22 cellular contexts compared by ENCODE assay signal in the genomic region with DNA sequence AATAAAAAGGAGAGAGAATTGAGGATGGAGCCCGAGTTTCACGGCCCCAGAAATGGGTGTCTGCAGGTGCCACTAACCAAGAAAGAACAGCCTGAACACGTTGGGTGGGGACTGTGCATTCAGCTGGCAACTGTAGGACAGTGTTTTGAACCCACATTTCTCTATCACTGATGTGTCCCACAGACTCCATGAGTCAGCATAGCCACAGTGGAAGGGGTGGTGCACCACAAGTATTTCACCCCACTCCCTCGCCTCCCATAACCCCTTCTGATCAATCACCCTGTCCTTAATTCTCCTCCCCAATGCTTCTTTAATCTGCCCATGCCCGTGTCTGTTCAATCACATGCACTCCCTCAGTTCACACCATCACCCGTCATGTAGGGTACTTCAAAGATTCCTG.
"Had no signal": no experiment of that assay in that cellular context is flagged by ENCODE, and none has a peak within 500 bp of the region (broad histone marks: within the 10 kb centered on the region; RNA-seq: fewer than 3 reads in every experiment).

No MANE protein-coding gene starts in this region.

- ATAC-seq: gastrocnemius medialis; left ventricle myocardium superior; lower lobe of right lung; naive thymus-derived CD8-positive, alpha-beta T cell; psoas muscle; right cardiac atrium; stimulated activated naive B cell treated with anti-CD40 and anti-IgM and Interleukin-4, amounts not matched to agents 10 μg/mL and 1 μg/mL and 100 μg/mL, for 72 hours had no signal

- H3K4me3 Mint-ChIP-seq: naive thymus-derived CD8-positive, alpha-beta T cell; nephron progenitor cell; stimulated activated naive B cell treated with anti-CD40 and anti-IgM and Interleukin-4, amounts not matched to agents 10 μg/mL and 1 μg/mL and 100 μg/mL, for 72 hours had no signal

- DNase-seq: dorsolateral prefrontal cortex; effector CD4-positive, alpha-beta T cell; foreskin fibroblast; gastrocnemius medialis; head of caudate nucleus; left ventricle myocardium superior; lower lobe of right lung; naive thymus-derived CD8-positive, alpha-beta T cell; nephron progenitor cell; nucleus accumbens; psoas muscle; right cardiac atrium; sigmoid colon; stimulated activated CD4-positive, alpha-beta T cell treated with anti-CD3 and anti-CD28 coated beads, Interleukin-4, amount 100 ng/mL, for 4 hours; stimulated activated naive B cell treated with anti-CD40 and anti-IgM and Interleukin-4, amounts not matched to agents 10 μg/mL and 1 μg/mL and 100 μg/mL, for 72 hours; stomach; thyroid gland; trophoblast cell had no signal

- H3K27me3 Mint-ChIP-seq: stimulated activated naive B cell treated with anti-CD40 and anti-IgM and Interleukin-4, amounts not matched to agents 10 μg/mL and 1 μg/mL and 100 μg/mL, for 72 hours had no signal

- H3K9me3 Mint-ChIP-seq: stimulated activated naive B cell treated with anti-CD40 and anti-IgM and Interleukin-4, amounts not matched to agents 10 μg/mL and 1 μg/mL and 100 μg/mL, for 72 hours had no signal

- FAIRE-seq: keratinocyte had no signal

- H3K4me3 ChIP-seq: dorsolateral prefrontal cortex, gastrocnemius medialis, lower lobe of right lung, psoas muscle, sigmoid colon, skin epidermis, spleen, stomach, thyroid gland, vagina had no signal

- H3K9me3 ChIP-seq: lower lobe of right lung, psoas muscle, sigmoid colon, stomach, thyroid gland, vagina had no signal

- H3K27me3 ChIP-seq: gastrocnemius medialis, sigmoid colon, thyroid gland, vagina had no signal

- H3K4me1 Mint-ChIP-seq: naive thymus-derived CD8-positive, alpha-beta T cell; stimulated activated naive B cell treated with anti-CD40 and anti-IgM and Interleukin-4, amounts not matched to agents 10 μg/mL and 1 μg/mL and 100 μg/mL, for 72 hours had no signal

- H3K27ac Mint-ChIP-seq: naive thymus-derived CD8-positive, alpha-beta T cell; nephron progenitor cell; stimulated activated naive B cell treated with anti-CD40 and anti-IgM and Interleukin-4, amounts not matched to agents 10 μg/mL and 1 μg/mL and 100 μg/mL, for 72 hours had no signal

- H3K36me3 ChIP-seq: gastrocnemius medialis, lower lobe of right lung, sigmoid colon, spleen, stomach, thyroid gland, vagina had no signal
